ENCODE assay signal across 8 cellular contexts in the genomic region with DNA sequence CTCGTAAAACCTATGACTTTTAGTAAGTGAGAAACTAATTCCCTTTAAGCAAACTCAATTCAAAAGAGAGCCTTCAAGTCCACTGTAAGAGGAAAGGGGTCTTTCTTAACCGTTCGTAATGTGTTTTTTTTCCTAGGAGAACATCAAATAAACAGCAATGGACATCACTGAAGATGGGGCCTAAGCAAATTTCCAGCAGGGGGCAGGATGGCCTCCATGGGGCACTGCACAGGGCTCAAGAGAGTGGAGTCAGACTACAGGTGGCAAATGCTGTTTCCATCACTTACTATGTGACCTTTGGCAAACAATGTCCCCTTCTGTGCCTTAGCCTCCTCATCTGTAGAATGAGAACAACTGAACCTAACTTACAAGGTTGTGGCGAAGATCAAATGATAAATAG.
A peak's percentile ranks its signal among the peaks of the same experiment; 100 is the strongest.
DNase-seq lines count a peak whose midpoint lies in the region; ATAC-seq, FAIRE-seq and TF ChIP-seq lines count a peak whose summit lies in the region.

No MANE protein-coding gene starts in this region.

- TF ChIP-seq EP300 in gastroesophageal sphincter (IDR thresholded peaks at IDR 0.05): no peak

- no peak for FAIRE-seq in kidney (lab: Jason Lieb, UNC)

- DNase-seq in AG08396 (ENCODE audit: low spot score): peak; percentile 11
- DNase-seq in H4 (ENCODE audit: low spot score): peak; percentile 5
- peak; percentile 43 for DNase-seq in activated CD4-positive, alpha-beta memory T cell treated with anti-CD3 and anti-CD28 coated beads, Interleukin-2, amount 10 ng/mL, durations not matched to agents 7 days and 5 days
- DNase-seq in kidney: no peak
- DNase-seq in SIG-M5 treated with dmso at 0.1 percent for 504 hours (lab: John Stamatoyannopoulos, UW; ENCODE audit: unreplicated experiment): no peak

- H3K9me3 ChIP-seq in kidney (ENCODE audit: control insufficient read depth in 1 of 2, low read length in 2 of 2) (no peaks in the 10 kb centered on the region), gastroesophageal sphincter (no peaks in the 10 kb centered on the region)

- H3K9me3 Mint-ChIP-seq in activated CD4-positive, alpha-beta memory T cell treated with anti-CD3 and anti-CD28 coated beads, Interleukin-2, amount 10 ng/mL, durations not matched to agents 7 days and 5 days: no peaks in the 10 kb centered on the region

- no peak overlapping the region for H3K27ac Mint-ChIP-seq in activated CD4-positive, alpha-beta memory T cell treated with anti-CD3 and anti-CD28 coated beads, Interleukin-2, amount 10 ng/mL, durations not matched to agents 7 days and 5 days

- POLR2A ChIA-PET in activated CD4-positive, alpha-beta memory T cell treated with anti-CD3 and anti-CD28 coated beads, Interleukin-2, amount 10 ng/mL, durations not matched to agents 7 days and 5 days (lab: Charles Lee): no interaction called here

- ATAC-seq in gastroesophageal sphincter (no peak), GM21737 (IDR thresholded peaks at IDR 0.05; ENCODE audit: unreplicated experiment) (no peak), GM18873 (IDR thresholded peaks at IDR 0.05; ENCODE audit: low FRiP score, unreplicated experiment) (no peak)

- no peak overlapping the region for H3K4me3 Mint-ChIP-seq in activated CD4-positive, alpha-beta memory T cell treated with anti-CD3 and anti-CD28 coated beads, Interleukin-2, amount 10 ng/mL, durations not matched to agents 7 days and 5 days

- intact Hi-C loops in kidney (cut with DNase I): no loop called here

- H3K36me3 ChIP-seq in kidney (ENCODE audit: control insufficient read depth in 1 of 2, insufficient read depth in 2 of 2, low read length in 2 of 2) (no peaks in the 10 kb centered on the region), gastroesophageal sphincter (no peaks in the 10 kb centered on the region)

- H3K27me3 ChIP-seq in gastroesophageal sphincter: no peaks in the 10 kb centered on the region

- H3K27ac ChIP-seq in kidney (ENCODE audit: low read depth in 2 of 2, low read length in 2 of 2) (no peak overlapping the region), gastroesophageal sphincter (no peak overlapping the region)

- H3K9ac ChIP-seq in kidney (ENCODE audit: low read length in 2 of 2): no peak overlapping the region

- no peaks in the 10 kb centered on the region for H3K27me3 Mint-ChIP-seq in activated CD4-positive, alpha-beta memory T cell treated with anti-CD3 and anti-CD28 coated beads, Interleukin-2, amount 10 ng/mL, durations not matched to agents 7 days and 5 days

- 87 to 94% methylated on average over 3 to 4 of the region's 4 CpGs for WGBS in gastroesophageal sphincter (ENCODE audit: low coverage in 1 of 2), 2 donors

- H3K4me1 ChIP-seq in kidney (ENCODE audit: control insufficient read depth in 1 of 2, insufficient read depth in 1 of 2, low read depth in 1 of 2, low read length in 2 of 2) (no peaks in the 10 kb centered on the region), gastroesophageal sphincter (no peaks in the 10 kb centered on the region)

- no peak for TF ChIP-seq POLR2A in gastroesophageal sphincter (IDR thresholded peaks at IDR 0.05)

- H3K4me3 ChIP-seq in kidney (ENCODE audit: low read length in 2 of 2) (no peak overlapping the region), gastroesophageal sphincter (no peak overlapping the region)

- no peaks in the 10 kb centered on the region for H3K36me3 Mint-ChIP-seq in activated CD4-positive, alpha-beta memory T cell treated with anti-CD3 and anti-CD28 coated beads, Interleukin-2, amount 10 ng/mL, durations not matched to agents 7 days and 5 days (ENCODE audit: low read depth)

- TF ChIP-seq CTCF in kidney (IDR thresholded peaks at IDR 0.05; ENCODE audit: borderline replicate concordance, extremely low read depth, insufficient read depth) (peak; percentile 19), gastroesophageal sphincter (IDR thresholded peaks at IDR 0.05) (peak in 2 of 4 experiments; percentile 7 to 30)

- no peaks in the 10 kb centered on the region for H3K4me1 Mint-ChIP-seq in activated CD4-positive, alpha-beta memory T cell treated with anti-CD3 and anti-CD28 coated beads, Interleukin-2, amount 10 ng/mL, durations not matched to agents 7 days and 5 days

- CTCF ChIA-PET in activated CD4-positive, alpha-beta memory T cell treated with anti-CD3 and anti-CD28 coated beads, Interleukin-2, amount 10 ng/mL, durations not matched to agents 7 days and 5 days (lab: Charles Lee): interaction anchor here (1.0 to 1.5 kb wide), 4 partner anchors 23 to 109 kb away, joined by 3 to 5 read pairs (median 4); no protein-coding TSS in a partner anchor

Comparison
In these comparisons a context has a peak if more than half of its experiments do, and no peak if none do; other contexts are left out.
1. DNase-seq: peak in AG08396 (single experiment), H4 (single experiment) and activated CD4-positive, alpha-beta memory T cell treated with anti-CD3 and anti-CD28 coated beads, Interleukin-2, amount 10 ng/mL, durations not matched to agents 7 days and 5 days (single experiment); none in kidney (single experiment) and SIG-M5 treated with dmso at 0.1 percent for 504 hours (single experiment).